ENCODE assay signal across 22 cellular contexts in the genomic region with DNA sequence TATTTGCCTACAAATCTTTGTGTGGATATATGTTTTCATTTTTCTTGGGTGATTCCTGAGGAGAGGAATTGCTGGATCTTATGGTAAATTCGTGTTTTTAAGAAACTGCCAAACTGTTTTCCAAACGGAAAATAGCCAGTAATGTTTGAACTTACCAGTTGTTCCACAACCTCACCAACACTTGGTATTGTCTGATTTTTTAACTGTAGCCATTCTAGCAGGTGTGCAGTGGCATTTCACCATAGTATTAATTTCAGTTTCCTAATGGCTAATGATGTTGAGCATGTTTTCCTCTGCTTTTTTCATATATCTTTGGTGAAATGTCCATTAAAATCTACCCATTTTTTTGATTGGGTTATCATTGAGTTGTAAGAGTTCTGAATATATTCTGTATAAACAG. TPM values are rescaled to one million over a fixed set of nuclear protein-coding genes. Genes with fewer than 3 reads are reported as not detected.
DNase-seq lines count a peak whose midpoint lies in the region; ATAC-seq, FAIRE-seq and TF ChIP-seq lines count a peak whose summit lies in the region.
"Had no signal": no experiment of that assay in that cellular context is flagged by ENCODE, and none has a peak within 500 bp of the region (broad histone marks: within the 10 kb centered on the region; RNA-seq: fewer than 3 reads in every experiment).

No MANE protein-coding gene starts in this region.

- DNase-seq in HepG2 (ENCODE audit: low spot score) (no peak), right lobe of liver (no peak), H54 (ENCODE audit: insufficient read length, low spot score) (no peak), small intestine (no peak), MCF 10A (ENCODE audit: unreplicated experiment) (no peak)
- no peak for DNase-seq in activated CD4-positive, alpha-beta T cell treated with anti-CD3 and anti-CD28 coated beads, Interleukin-2, amount 50 U/mL, for 1 hour
- DNase-seq: 8988T; ACHN; BE2C; C1 segment of cervical spinal cord; CD4-positive, alpha-beta memory T cell; CD4-positive, CD25-positive, alpha-beta regulatory T cell; CD8-positive, alpha-beta memory T cell; COR-L47; DMS79 treated with DMSO at 0.1 percent for 48 hours; GF-D8 had no signal

- H3K36me3 ChIP-seq in HepG2 (replicated peaks in 1 of 2; ENCODE audit: control insufficient read depth in 1 of 2, insufficient read depth in 2 of 2, low read length in 2 of 2), result peaks cover 0 to 9% of the 10 kb centered on the region in 2 experiments; a peak in 1 of 5 replicates
- no peaks in the 10 kb centered on the region for H3K36me3 ChIP-seq in right lobe of liver
- peaks cover 0 to 2% of the 10 kb centered on the region in 2 donors for H3K36me3 ChIP-seq in small intestine (ENCODE audit: control insufficient read depth in 2 of 2, insufficient read depth in 2 of 2, low read length in 2 of 2)
- H3K36me3 ChIP-seq: BE2C, BLaER1 had no signal

- TF ChIP-seq CTCF in HepG2 (CRISPR knock-in tag; IDR thresholded peaks at IDR 0.05) (no peak), right lobe of liver (IDR thresholded peaks at IDR 0.05) (no peak), MCF 10A (IDR thresholded peaks at IDR 0.05; ENCODE audit: unreplicated experiment) (no peak)

- no peaks in the 10 kb centered on the region for H4K20me1 ChIP-seq in HepG2 (ENCODE audit: insufficient read depth, low read length)
- H4K20me1 ChIP-seq: BLaER1 had no signal

- H3K79me2 ChIP-seq in HepG2 (ENCODE audit: insufficient read depth, low read length), result no peaks in the 10 kb centered on the region

- H3K4me1 ChIP-seq in HepG2 (ENCODE audit: insufficient read depth, low read length) (no peaks in the 10 kb centered on the region), right lobe of liver (no peaks in the 10 kb centered on the region), small intestine (ENCODE audit: control insufficient read depth in 2 of 2, insufficient read depth in 1 of 2, low read depth in 1 of 2, low read length in 1 of 2) (peaks cover 0 to 2% of the 10 kb centered on the region in 2 donors)
- H3K4me1 ChIP-seq: BE2C, BLaER1 had no signal

- H3K27ac ChIP-seq in HepG2 (ENCODE audit: extremely low read length, insufficient read depth, low read length), result no peak overlapping the region
- H3K27ac ChIP-seq in right lobe of liver, result no peak overlapping the region
- no peak overlapping the region for H3K27ac ChIP-seq in small intestine (ENCODE audit: low read depth in 1 of 2, low read length in 1 of 2)
- H3K27ac ChIP-seq: BLaER1 had no signal

- no peak overlapping the region for H2AFZ ChIP-seq in HepG2 (ENCODE audit: low read length)

- H3K9ac ChIP-seq in HepG2 (ENCODE audit: insufficient read depth, low read depth, low read length), result no peak overlapping the region
- H3K9ac ChIP-seq: BLaER1 had no signal

- TF ChIP-seq POLR2A in HepG2 (IDR thresholded peaks at IDR 0.05; ENCODE audit: insufficient read depth in 1 of 2, low read depth in 2 of 2, low read length in 2 of 2) (no peak), right lobe of liver (IDR thresholded peaks at IDR 0.05) (no peak), H54 (IDR thresholded peaks at IDR 0.05; ENCODE audit: low read depth, low read length) (no peak)

- H3K27me3 ChIP-seq in HepG2 (ENCODE audit: control insufficient read depth in 1 of 2, insufficient read depth in 2 of 2, low read length in 2 of 2), result no peaks in the 10 kb centered on the region
- H3K27me3 ChIP-seq in right lobe of liver, result no peaks in the 10 kb centered on the region
- no peaks in the 10 kb centered on the region for H3K27me3 ChIP-seq in small intestine (ENCODE audit: control insufficient read depth in 2 of 2, insufficient read depth in 2 of 2, low read length in 2 of 2)
- H3K27me3 ChIP-seq: BE2C, BLaER1 had no signal

- H3K4me3 Mint-ChIP-seq in MCF 10A (ENCODE audit: unreplicated experiment), result no peak overlapping the region
- H3K4me3 Mint-ChIP-seq: CD14-positive monocyte; CD4-positive, alpha-beta memory T cell; CD4-positive, CD25-positive, alpha-beta regulatory T cell; CD8-positive, alpha-beta memory T cell had no signal

- H3K27ac Mint-ChIP-seq in MCF 10A (ENCODE audit: low read depth, unreplicated experiment), result no peak overlapping the region
- H3K27ac Mint-ChIP-seq: CD14-positive monocyte; CD4-positive, alpha-beta memory T cell; CD4-positive, CD25-positive, alpha-beta regulatory T cell had no signal

- POLR2A ChIA-PET in HepG2 (lab: Yijun Ruan, JAX), result no interaction called here
- POLR2A ChIA-PET in MCF 10A (lab: Yijun Ruan, JAX), result no interaction called here

- FAIRE-seq in HepG2 (lab: Jason Lieb, UNC) (no peak), H54 (lab: Jason Lieb, UNC) (peak; percentile 48), TTC549 (lab: Jason Lieb, UNC) (peak; percentile 40), small intestine (lab: Jason Lieb, UNC) (no peak)
- FAIRE-seq: A204.1, G401.6, GM12891 had no signal

- no peak overlapping the region for H3K4me3 ChIP-seq in HepG2 (replicated peaks in 1 of 3; ENCODE audit: insufficient read depth in 1 of 3, low read depth in 2 of 3, low read length in 3 of 3)
- H3K4me3 ChIP-seq in right lobe of liver, result no peak overlapping the region
- H3K4me3 ChIP-seq in small intestine (ENCODE audit: low read depth in 1 of 2, low read length in 2 of 2), result no peak overlapping the region
- H3K4me3 ChIP-seq: BLaER1 had no signal

- no peak for TF ChIP-seq RAD21 in HepG2 (CRISPR knock-in tag; IDR thresholded peaks at IDR 0.05)

- H3K9me3 ChIP-seq in HepG2 (ENCODE audit: low read length), result no peaks in the 10 kb centered on the region
- H3K9me3 ChIP-seq in right lobe of liver, result no peaks in the 10 kb centered on the region
- no peaks in the 10 kb centered on the region for H3K9me3 ChIP-seq in small intestine (ENCODE audit: control insufficient read depth, low read depth)
- H3K9me3 ChIP-seq: BE2C had no signal

- no peaks in the 10 kb centered on the region for H3K36me3 Mint-ChIP-seq in MCF 10A (ENCODE audit: insufficient read depth, unreplicated experiment)

- H3K9me3 Mint-ChIP-seq in MCF 10A (ENCODE audit: unreplicated experiment), result peaks cover 13% of the 10 kb centered on the region

- intact Hi-C loops in HepG2 (cut with micrococcal nuclease; ENCODE audit: unreplicated experiment), result no loop called here
- intact Hi-C loops in right lobe of liver (cut with DNase I), result no loop called here
- intact Hi-C loops in MCF 10A (cut with micrococcal nuclease), result no loop called here

- no TSS peak for BruUV-seq in HepG2 (replicated peaks; lab: Mats Ljungman, UMichigan)
- no TSS peak for BruUV-seq in MCF 10A (replicated peaks; lab: Mats Ljungman, UMichigan)

- CTCF ChIA-PET in HepG2 (lab: Yijun Ruan, JAX; ENCODE audit: low intra/inter-chr PET ratio, low total read pairs), result no interaction called here
- CTCF ChIA-PET in MCF 10A (lab: Yijun Ruan, JAX), result interaction anchor here (8.8 kb wide), 1 partner anchor 14 kb away, joined by 93 read pairs; no protein-coding TSS in a partner anchor

- 93% methylated on average over 2 of the region's 2 CpGs for WGBS in HepG2 (ENCODE audit: low lambda C conversion rate)
- 87% methylated on average over 2 of the region's 2 CpGs for WGBS in right lobe of liver (ENCODE audit: insufficient coverage, low coverage, low lambda C conversion rate, missing lambda C conversion rate)
- 92 to 100% (median 93%) methylated on average over 2 of the region's 2 CpGs for WGBS in small intestine, 3 donors

- H3K27me3 Mint-ChIP-seq in MCF 10A (ENCODE audit: insufficient read depth, unreplicated experiment), result no peaks in the 10 kb centered on the region
- H3K27me3 Mint-ChIP-seq: CD4-positive, alpha-beta memory T cell; CD4-positive, CD25-positive, alpha-beta regulatory T cell; CD8-positive, alpha-beta memory T cell had no signal

- no peak for TF ChIP-seq EP300 in HepG2 (IDR thresholded peaks at IDR 0.05; ENCODE audit: low read depth in 2 of 2, low read length in 2 of 2)
- no peak for TF ChIP-seq EP300 in HepG2 (CRISPR knock-in tag; IDR thresholded peaks at IDR 0.05; ENCODE audit: borderline replicate concordance)

- H3K4me1 Mint-ChIP-seq in MCF 10A (ENCODE audit: insufficient read depth, unreplicated experiment), result peaks cover 5% of the 10 kb centered on the region

- in situ Hi-C loops in HepG2 (cut with HindIII; ENCODE audit: extremely low pct_ligation_motif_present, low pct_unique_long_range_greater_than_20kb), result no loop called here

- H3K4me2 ChIP-seq in HepG2 (ENCODE audit: low read depth, low read length), result no peak overlapping the region
- H3K4me2 ChIP-seq: BLaER1 had no signal

- ATAC-seq in HepG2 (no peak), right lobe of liver (no peak)

TF ChIP-seq in HepG2, 621 proteins besides CTCF, POLR2A, EP300 and RAD21:
- TF ChIP-seq TCF7L2 (IDR thresholded peaks at IDR 0.05; ENCODE audit: low read depth, low read length) (no peak), ZNF7 (CRISPR knock-in tag; IDR thresholded peaks at IDR 0.05) (peak; percentile 90)

RNA-seq across cellular contexts. Expression of a gene that starts 56.6 kb away (rescaled TPM):
- total RNA-seq in HepG2 (2016; rRNA removed; fragmentation: Illumina TruSeq; extraction: Trizol), result 25.2 and 30.6 TPM in 2 replicates
- 39.4 and 53.1 TPM in 2 replicates for total RNA-seq in HepG2 (2016; cell fraction: cytosol; rRNA removed; fragmentation: Illumina TruSeq; extraction: Trizol; ENCODE audit: low read depth)
- total RNA-seq in HepG2 (2016; cell fraction: insoluble cytoplasmic fraction; rRNA removed; fragmentation: Illumina TruSeq; extraction: Trizol), result 24.8 and 28.9 TPM in 2 replicates
- total RNA-seq in HepG2 (2016; cell fraction: membrane; rRNA removed; fragmentation: Illumina TruSeq; extraction: Trizol), result 18.5 and 21.9 TPM in 2 replicates
- total RNA-seq in HepG2 (2016; cell fraction: nucleus; rRNA removed; fragmentation: Illumina TruSeq; extraction: Trizol), result 38.8 TPM in 2 replicates
- polyA plus RNA-seq in HepG2 (2011; rRNA removed), result 11.0 and 11.9 TPM in 2 replicates
- 3.5 and 6.8 TPM in 2 replicates for polyA plus RNA-seq in HepG2 (2011; cell fraction: cytosol; rRNA removed)
- 15.1 and 26.2 TPM in 2 replicates for polyA plus RNA-seq in HepG2 (2011; cell fraction: nucleus; rRNA removed)
- polyA plus RNA-seq in HepG2 (2012), result 10.2 and 11.2 TPM in 2 replicates
- 1.5 and 1.6 TPM in 2 replicates for polyA plus RNA-seq in HepG2 (2016; cell fraction: cytosol; fragmentation: Illumina TruSeq; extraction: Trizol; ENCODE audit: low read depth)
- polyA plus RNA-seq in HepG2 (2016; cell fraction: insoluble cytoplasmic fraction; fragmentation: Illumina TruSeq; extraction: Trizol; ENCODE audit: low read depth), result 18.1 and 19.9 TPM in 2 replicates
- polyA plus RNA-seq in HepG2 (2016; cell fraction: membrane; fragmentation: Illumina TruSeq; extraction: Trizol; ENCODE audit: low read depth), result 5.5 and 6.1 TPM in 2 replicates
- 17.8 and 19.0 TPM in 2 replicates for polyA plus RNA-seq in HepG2 (2016; cell fraction: nucleus; fragmentation: Illumina TruSeq; extraction: Trizol; ENCODE audit: insufficient read depth, low read depth)
- 9.5 TPM in 2 replicates for polyA minus RNA-seq in HepG2 (2011; rRNA and poly(A)+ RNA removed; ENCODE audit: low replicate concordance)
- 10.9 and 15.5 TPM in 2 replicates for polyA minus RNA-seq in HepG2 (2011; cell fraction: cytosol; rRNA and poly(A)+ RNA removed)
- 102 and 106 TPM in 2 replicates for polyA minus RNA-seq in HepG2 (2011; cell fraction: nucleus; rRNA and poly(A)+ RNA removed)
- 1 to 10 TPM; 7.7 to 9.1 (median 8.4) TPM for total RNA-seq in right lobe of liver
- 1 to 10 TPM; 5.7 to 5.8 (median 5.7) TPM for polyA plus RNA-seq in small intestine
- 24.5 and 24.9 TPM in 2 replicates for total RNA-seq in MCF 10A (2022)
